Comparison of ENCODE assay signal across 20 cellular contexts in the genomic region with DNA sequence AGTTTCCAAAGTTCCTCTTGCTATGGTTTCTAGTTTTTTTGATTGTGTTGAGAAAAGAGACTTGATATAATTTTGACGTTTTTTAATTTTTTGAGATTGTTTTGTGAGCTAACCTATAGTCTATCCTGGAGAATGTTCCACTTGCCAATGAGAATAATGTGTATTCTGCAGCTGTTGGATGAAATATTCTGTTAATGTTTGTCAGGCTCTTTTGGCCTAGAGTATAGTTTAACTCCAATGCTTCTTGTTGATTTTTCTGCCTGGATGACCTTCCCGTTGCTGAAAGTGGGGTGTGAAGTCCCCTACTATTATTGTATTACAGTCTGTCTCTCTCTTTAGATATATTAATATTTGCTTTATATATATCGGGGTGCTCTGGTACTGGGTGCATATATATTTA. TPM values are rescaled to one million over a fixed set of nuclear protein-coding genes. Genes with fewer than 3 reads are reported as not detected.
DNase-seq lines count a peak whose midpoint lies in the region; ATAC-seq, FAIRE-seq and TF ChIP-seq lines count a peak whose summit lies in the region.
"Had no signal": no experiment of that assay in that cellular context is flagged by ENCODE, and none has a peak within 500 bp of the region (broad histone marks: within the 10 kb centered on the region; RNA-seq: fewer than 3 reads in every experiment).

No MANE protein-coding gene starts in this region.

- intact Hi-C loops in CD8-positive, alpha-beta T cell (cut with DNase I, micrococcal nuclease), result loop anchor here in 1 of 2 experiments (10.0 kb wide), 1 partner anchor 48 kb away; no protein-coding TSS in a partner anchor
- intact Hi-C loops in body of pancreas (cut with DNase I), result no loop called here
- intact Hi-C loops in pancreas (cut with DNase I), result no loop called here
- intact Hi-C loops in testis (cut with DNase I; ENCODE audit: low total_unique reads), result no loop called here

- H3K27me3 ChIP-seq in CD8-positive, alpha-beta T cell (ENCODE audit: insufficient read depth, low read length), result no peaks in the 10 kb centered on the region
- no peaks in the 10 kb centered on the region for H3K27me3 ChIP-seq in body of pancreas
- H3K27me3 ChIP-seq in pancreas, result no peaks in the 10 kb centered on the region
- H3K27me3 ChIP-seq in testis, result no peaks in the 10 kb centered on the region
- H3K27me3 ChIP-seq: BLaER1 treated with 17β-estradiol and CSF1 and Interleukin-3, amounts not matched to agents 10 nM and 100 nM had no signal

- no peak overlapping the region for H3K4me3 ChIP-seq in CD8-positive, alpha-beta T cell (ENCODE audit: low read depth, low read length)
- H3K4me3 ChIP-seq in body of pancreas (no peak overlapping the region), pancreas (no peak overlapping the region), testis (no peak overlapping the region)
- H3K4me3 ChIP-seq: BLaER1 treated with 17β-estradiol and CSF1 and Interleukin-3, amounts not matched to agents 10 nM and 100 nM; GM23338 had no signal

- H3K27ac ChIP-seq in CD8-positive, alpha-beta T cell (ENCODE audit: low read depth, low read length), result no peak overlapping the region
- H3K27ac ChIP-seq in body of pancreas (peak overlapping the region in 1 of 4 donors; percentile 12), pancreas (peak overlapping the region in 1 of 4 donors; percentile 15), testis (no peak overlapping the region)
- H3K27ac ChIP-seq: BLaER1 treated with 17β-estradiol and CSF1 and Interleukin-3, amounts not matched to agents 10 nM and 100 nM; HL-60 had no signal

- no peak for FAIRE-seq in pancreas (lab: Jason Lieb, UNC)
- FAIRE-seq: D721Med, G401.6, GM12891 had no signal

- H3K9me3 Mint-ChIP-seq in activated naive CD8-positive, alpha-beta T cell (ENCODE audit: low read depth), result peaks cover 24% of the 10 kb centered on the region
- peaks cover 26% of the 10 kb centered on the region for H3K9me3 Mint-ChIP-seq in activated naive CD8-positive, alpha-beta T cell treated with anti-CD3 and anti-CD28 coated beads, Interleukin-2, amount 50 U/mL, for 24 hours
- peaks cover 22% of the 10 kb centered on the region for H3K9me3 Mint-ChIP-seq in CD8-positive, alpha-beta T cell

- no peak for TF ChIP-seq CTCF in CD8-positive, alpha-beta T cell (IDR thresholded peaks at IDR 0.05)
- TF ChIP-seq CTCF in body of pancreas (IDR thresholded peaks at IDR 0.05), result no peak
- TF ChIP-seq CTCF in pancreas (IDR thresholded peaks at IDR 0.05), result no peak
- no peak for TF ChIP-seq CTCF in testis (IDR thresholded peaks at IDR 0.05)

- CTCF ChIA-PET in CD8-positive, alpha-beta T cell (lab: Charles Lee), result no interaction called here

- peaks cover 68% of the 10 kb centered on the region for H3K4me1 Mint-ChIP-seq in activated naive CD8-positive, alpha-beta T cell (ENCODE audit: low read depth)
- H3K4me1 Mint-ChIP-seq in activated naive CD8-positive, alpha-beta T cell treated with anti-CD3 and anti-CD28 coated beads, Interleukin-2, amount 50 U/mL, for 24 hours, result peaks cover 56% of the 10 kb centered on the region
- peaks cover 81% of the 10 kb centered on the region for H3K4me1 Mint-ChIP-seq in CD8-positive, alpha-beta T cell (ENCODE audit: low read depth)

- peak overlapping the region; percentile 91 for H3K27ac Mint-ChIP-seq in activated naive CD8-positive, alpha-beta T cell
- no peak overlapping the region for H3K27ac Mint-ChIP-seq in activated naive CD8-positive, alpha-beta T cell treated with anti-CD3 and anti-CD28 coated beads, Interleukin-2, amount 50 U/mL, for 24 hours
- peak overlapping the region; percentile 45 for H3K27ac Mint-ChIP-seq in CD8-positive, alpha-beta T cell
- H3K27ac Mint-ChIP-seq: GM23338 had no signal

- peaks cover 11% of the 10 kb centered on the region for H3K36me3 ChIP-seq in CD8-positive, alpha-beta T cell (ENCODE audit: insufficient read depth, low read length)
- H3K36me3 ChIP-seq in body of pancreas (replicated peaks in 1 of 2; ENCODE audit: insufficient read depth in 1 of 2, low read depth in 2 of 2) (no peaks in the 10 kb centered on the region), pancreas (no peaks in the 10 kb centered on the region), testis (ENCODE audit: low read depth, missing control alignments) (no peaks in the 10 kb centered on the region)

- WGBS in body of pancreas, 2 donors, result 30 to 33% methylated on average over 3 of the region's 3 CpGs
- WGBS in pancreas, 2 donors, result 31 to 32% methylated on average over 3 of the region's 3 CpGs
- 91 to 96% methylated on average over 3 of the region's 3 CpGs for WGBS in testis, 2 donors

- peaks cover 46% of the 10 kb centered on the region for H3K4me1 ChIP-seq in CD8-positive, alpha-beta T cell (ENCODE audit: insufficient read depth, low read length)
- H3K4me1 ChIP-seq in body of pancreas (no peaks in the 10 kb centered on the region), pancreas (no peaks in the 10 kb centered on the region), testis (no peaks in the 10 kb centered on the region)

- TF ChIP-seq POLR2A in body of pancreas (IDR thresholded peaks at IDR 0.05) (no peak), testis (IDR thresholded peaks at IDR 0.05) (no peak)

- DNase-seq in activated naive CD8-positive, alpha-beta T cell treated with anti-CD3 and anti-CD28 coated beads, Interleukin-2, amount 50 U/mL, for 24 hours, result no peak
- no peak for DNase-seq in CD8-positive, alpha-beta T cell
- DNase-seq in body of pancreas (no peak), pancreas (no peak), testis (no peak), midbrain (lab: John Stamatoyannopoulos, UW) (no peak)
- DNase-seq: ACHN; CD4-positive, alpha-beta memory T cell; COR-L47; DMS153; DMS79 treated with DMSO at 0.1 percent for 48 hours; EL; H7 had no signal

- H3K27me3 Mint-ChIP-seq in activated naive CD8-positive, alpha-beta T cell, result no peaks in the 10 kb centered on the region
- H3K27me3 Mint-ChIP-seq in activated naive CD8-positive, alpha-beta T cell treated with anti-CD3 and anti-CD28 coated beads, Interleukin-2, amount 50 U/mL, for 24 hours, result no peaks in the 10 kb centered on the region
- no peaks in the 10 kb centered on the region for H3K27me3 Mint-ChIP-seq in CD8-positive, alpha-beta T cell (ENCODE audit: low read depth)
- H3K27me3 Mint-ChIP-seq: CD4-positive, alpha-beta memory T cell had no signal

- no peak overlapping the region for H3K4me3 Mint-ChIP-seq in activated naive CD8-positive, alpha-beta T cell
- H3K4me3 Mint-ChIP-seq in activated naive CD8-positive, alpha-beta T cell treated with anti-CD3 and anti-CD28 coated beads, Interleukin-2, amount 50 U/mL, for 24 hours, result no peak overlapping the region
- no peak overlapping the region for H3K4me3 Mint-ChIP-seq in CD8-positive, alpha-beta T cell
- H3K4me3 Mint-ChIP-seq: GM23338 had no signal

- peaks cover 13% of the 10 kb centered on the region for H3K9me3 ChIP-seq in CD8-positive, alpha-beta T cell (ENCODE audit: low read length)
- H3K9me3 ChIP-seq in body of pancreas (peaks cover 0 to 3% (median 0%) of the 10 kb centered on the region in 3 donors), pancreas (no peaks in the 10 kb centered on the region), testis (no peaks in the 10 kb centered on the region)

- peaks cover 28% of the 10 kb centered on the region for H3K36me3 Mint-ChIP-seq in activated naive CD8-positive, alpha-beta T cell
- H3K36me3 Mint-ChIP-seq in activated naive CD8-positive, alpha-beta T cell treated with anti-CD3 and anti-CD28 coated beads, Interleukin-2, amount 50 U/mL, for 24 hours (ENCODE audit: low read depth), result peaks cover 30% of the 10 kb centered on the region
- H3K36me3 Mint-ChIP-seq in CD8-positive, alpha-beta T cell, result peaks cover 75% of the 10 kb centered on the region

- POLR2A ChIA-PET in CD8-positive, alpha-beta T cell (lab: Charles Lee), result no interaction called here

- ATAC-seq in activated naive CD8-positive, alpha-beta T cell treated with anti-CD3 and anti-CD28 coated beads, Interleukin-2, amount 50 U/mL, for 24 hours, result no peak
- no peak for ATAC-seq in CD8-positive, alpha-beta T cell
- ATAC-seq in body of pancreas, result peak; percentile 69
- ATAC-seq in pancreas, result peak; percentile 51 to 74 (median 58)
- ATAC-seq: GM23338 had no signal

RNA-seq across cellular contexts. Expression of gene RASA3, which starts 40.0 kb away (rescaled TPM):
- total RNA-seq in CD8-positive, alpha-beta T cell, result 100 to 1,000 TPM; 144 TPM
- total RNA-seq in body of pancreas (10 to 100 TPM; 10.2 to 19.2 TPM), pancreas (10 to 100 TPM in 3 of 6 donors, 1 to 10 TPM in 3; 7.1 to 11.2 (median 10.1) TPM), testis (10 to 100 TPM; 16.4 to 21.6 TPM)
- polyA plus RNA-seq in pancreas (1 to 10 TPM; 5.7 to 6.5 TPM), testis (ENCODE audit: insufficient read depth, low read depth, low replicate concordance) (13.2 TPM)

Comparison
In these comparisons a context has a peak if more than half of its experiments do, and no peak if none do; other contexts are left out.
1. ATAC-seq: peak in body of pancreas (single experiment) and pancreas (4 of 4); none in activated naive CD8-positive, alpha-beta T cell treated with anti-CD3 and anti-CD28 coated beads, Interleukin-2, amount 50 U/mL, for 24 hours (single experiment) and CD8-positive, alpha-beta T cell (single experiment).
2. RNA of gene RASA3, which starts 40.0 kb away (total RNA-seq): 144 TPM in CD8-positive, alpha-beta T cell; 16.4 to 21.6 TPM in testis, 10.2 to 19.2 TPM in body of pancreas and 7.1 to 11.2 TPM in pancreas; every median in the first group is over 4 times any median in the second.